ENCODE assay signal across 11 cellular contexts in genomic region chr5:105371169-105371568, GRCh38.
"Had no signal": no experiment of that assay in that cellular context is flagged by ENCODE, and none has a peak within 500 bp of the region (broad histone marks: within the 10 kb centered on the region; RNA-seq: fewer than 3 reads in every experiment).

No MANE protein-coding gene starts in this region.

- H3K4me2 ChIP-seq: GM23338 had no signal

- FAIRE-seq: H1, H54 had no signal

- H3K9ac ChIP-seq: GM23248 had no signal

- H3K36me3 ChIP-seq: HAP-1 had no signal

- H3K4me3 ChIP-seq: GM23248, GM23338, HAP-1 had no signal

- H3K9me3 ChIP-seq: HAP-1 had no signal

- H2AFZ ChIP-seq: GM23248, GM23338 had no signal

- ATAC-seq: GM23338, HCT116 had no signal

- H3K27ac ChIP-seq: GM23248 had no signal

- DNase-seq: GM23248, GOT3, H7, H9, HCEC 1CT, HFFc6 had no signal

- H3K4me1 ChIP-seq: HAP-1 had no signal
